28 cellular contexts compared by ENCODE assay signal in the genomic region with DNA sequence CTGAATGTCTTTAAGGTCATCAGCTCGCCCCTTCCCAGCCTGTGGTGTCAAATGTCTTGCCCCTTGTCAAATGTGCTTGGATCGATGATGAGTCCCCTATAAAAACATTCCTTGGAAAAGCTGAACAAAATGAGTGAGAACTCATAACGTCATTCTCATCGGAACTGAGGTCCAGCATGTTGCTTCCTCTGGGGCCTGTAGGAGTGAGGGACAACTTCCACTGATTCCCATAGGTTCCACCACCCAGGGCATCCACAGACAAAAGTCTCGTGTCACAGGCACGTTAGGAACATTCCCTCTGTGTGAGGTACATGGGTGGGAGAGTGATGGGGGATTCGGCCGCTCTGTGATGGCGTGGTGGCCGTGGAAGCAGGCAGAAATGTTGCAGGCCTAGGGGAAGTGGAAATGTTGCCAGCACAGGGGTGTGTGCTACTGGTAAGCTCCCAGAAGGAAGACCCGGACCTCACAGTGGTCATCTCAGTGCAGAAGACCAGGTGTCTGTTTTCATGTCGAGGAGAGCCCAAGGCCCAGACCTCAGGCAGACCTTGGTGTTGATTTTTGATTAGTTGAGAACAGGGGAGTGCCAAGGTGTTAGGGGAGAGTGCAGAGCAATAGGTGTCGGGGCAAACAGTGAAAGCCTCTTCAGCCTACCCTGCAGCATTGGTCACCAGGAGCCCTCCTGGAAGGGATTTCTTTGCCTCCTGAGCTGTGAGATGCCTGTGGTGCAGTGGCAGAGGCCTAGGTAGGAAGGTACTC.
DNase-seq lines count a peak whose midpoint lies in the region; TF ChIP-seq lines count a peak whose summit lies in the region.
"Had no signal": no experiment of that assay in that cellular context is flagged by ENCODE, and none has a peak within 500 bp of the region (broad histone marks: within the 10 kb centered on the region; RNA-seq: fewer than 3 reads in every experiment).

No MANE protein-coding gene starts in this region.

- peak; percentile 7 to 34 for DNase-seq in lower leg skin (ENCODE audit: low spot score in 2 of 2)
- no peak for DNase-seq in activated CD4-positive, alpha-beta T cell treated with anti-CD3 and anti-CD28 coated beads, Interleukin-2, amount 50 U/mL, for 1 hour
- no peak for DNase-seq in HCEC 1CT
- no peak for DNase-seq in stimulated activated CD4-positive, alpha-beta T cell treated with anti-CD3 and anti-CD28 coated beads, Interleukin-4, amount 100 ng/mL, for 24 hours
- DNase-seq: activated CD4-positive, alpha-beta T cell treated with anti-CD3 and anti-CD28 coated beads, Interleukin-2, amount 50 U/mL, for 48 hours; activated naive CD4-positive, alpha-beta T cell treated with anti-CD3 and anti-CD28 coated beads, Interleukin-2, amount 10 ng/mL, durations not matched to agents 7 days and 5 days; amygdala; brain microvascular endothelial cell; COR-L47; effector CD8-positive, alpha-beta T cell; erythroblast; left ventricle myocardium superior; MG63; midbrain; NCI-H1105 treated with DMSO at 0.1 percent for 48 hours; NCI-H1930; NCI-H526; NK-92 treated with Interleukin-12 subunit alpha and Interleukin-12 subunit beta, amount 100 ng/mL, for 24 hours; SK-N-SH; stimulated activated CD4-positive, alpha-beta T cell treated with anti-CD3 and anti-CD28 coated beads, Interleukin-2, amount 100 ng/mL, for 24 hours had no signal

- intact Hi-C loops in lower leg skin (cut with DNase I; ENCODE audit: low total_unique reads), result no loop called here

- H3K9me3 ChIP-seq in BLaER1 treated with 17β-estradiol and CSF1 and Interleukin-3, amounts not matched to agents 10 nM and 100 nM (replicated peaks in 1 of 11), result peaks cover 97 to 99% (median 98%) of the 10 kb centered on the region in 11 experiments
- H3K9me3 ChIP-seq in duodenal mucosa (ENCODE audit: control insufficient read depth in 1 of 2, low read length in 2 of 2) (peaks cover 91 to 99% of the 10 kb centered on the region in 2 donors), skeletal muscle tissue (ENCODE audit: control insufficient read depth in 3 of 3, low read length in 3 of 3) (peaks cover 78 to 82% (median 79%) of the 10 kb centered on the region in 3 donors)
- H3K9me3 ChIP-seq: MG63 had no signal

- H3K4me3 ChIP-seq in BLaER1 treated with 17β-estradiol and CSF1 and Interleukin-3, amounts not matched to agents 10 nM and 100 nM, result peak overlapping the region; percentile 11 to 51 (median 30); a peak in 14 of 20 replicates
- H3K4me3 ChIP-seq in duodenal mucosa (ENCODE audit: low read depth in 1 of 2, low read length in 2 of 2) (peak overlapping the region; percentile 37 to 51), lower leg skin (ENCODE audit: low read depth, poor library complexity, severe bottlenecking) (no peak overlapping the region), skeletal muscle tissue (ENCODE audit: low read length in 3 of 3) (peak overlapping the region; percentile 3 to 58 (median 46))
- H3K4me3 ChIP-seq: HAP-1, MG63, stomach, tibial nerve had no signal

- no peaks in the 10 kb centered on the region for H3K4me1 ChIP-seq in BLaER1 treated with 17β-estradiol and CSF1 and Interleukin-3, amounts not matched to agents 10 nM and 100 nM
- no peaks in the 10 kb centered on the region for H3K4me1 ChIP-seq in duodenal mucosa (ENCODE audit: control insufficient read depth in 1 of 2, insufficient read depth in 2 of 2, low read length in 2 of 2)
- no peaks in the 10 kb centered on the region for H3K4me1 ChIP-seq in skeletal muscle tissue (ENCODE audit: control insufficient read depth in 3 of 3, insufficient read depth in 3 of 3, low read length in 3 of 3)
- H3K4me1 ChIP-seq: HAP-1, stomach, tibial nerve had no signal

- no peak overlapping the region for H3K27ac ChIP-seq in BLaER1 treated with 17β-estradiol and CSF1 and Interleukin-3, amounts not matched to agents 10 nM and 100 nM
- H3K27ac ChIP-seq in duodenal mucosa (ENCODE audit: low read depth, low read length), result no peak overlapping the region
- no peak overlapping the region for H3K27ac ChIP-seq in skeletal muscle tissue (ENCODE audit: low read depth, low read length)
- H3K27ac ChIP-seq: brain microvascular endothelial cell, C4-2B, KMS-11, stomach, tibial nerve had no signal

- H3K9ac ChIP-seq in BLaER1 treated with 17β-estradiol and CSF1 and Interleukin-3, amounts not matched to agents 10 nM and 100 nM, result no peak overlapping the region
- H3K9ac ChIP-seq in duodenal mucosa (ENCODE audit: low read depth in 1 of 2, low read length in 2 of 2) (no peak overlapping the region), skeletal muscle tissue (ENCODE audit: low read depth in 1 of 3, low read length in 3 of 3) (no peak overlapping the region)
- H3K9ac ChIP-seq: KMS-11, SK-N-SH had no signal

- no peaks in the 10 kb centered on the region for H4K20me1 ChIP-seq in BLaER1 treated with 17β-estradiol and CSF1 and Interleukin-3, amounts not matched to agents 10 nM and 100 nM

- no peaks in the 10 kb centered on the region for H3K27me3 ChIP-seq in BLaER1 treated with 17β-estradiol and CSF1 and Interleukin-3, amounts not matched to agents 10 nM and 100 nM
- H3K27me3 ChIP-seq in duodenal mucosa (ENCODE audit: control insufficient read depth in 1 of 2, insufficient read depth in 2 of 2, low read length in 2 of 2) (no peaks in the 10 kb centered on the region), skeletal muscle tissue (ENCODE audit: control insufficient read depth in 3 of 3, insufficient read depth in 3 of 3, low read length in 3 of 3) (no peaks in the 10 kb centered on the region)
- H3K27me3 ChIP-seq: brain microvascular endothelial cell, MG63, stomach, tibial nerve had no signal

- WGBS in lower leg skin, 2 donors, result 80 to 85% methylated on average over 13 of the region's 13 CpGs

- TF ChIP-seq POLR2A in lower leg skin (IDR thresholded peaks at IDR 0.05), result no peak

- TF ChIP-seq CTCF in lower leg skin (IDR thresholded peaks at IDR 0.05), result no peak

- H3K36me3 ChIP-seq in BLaER1 treated with 17β-estradiol and CSF1 and Interleukin-3, amounts not matched to agents 10 nM and 100 nM, result peaks cover 94 to 97% (median 96%) of the 10 kb centered on the region in 11 experiments
- H3K36me3 ChIP-seq in duodenal mucosa (ENCODE audit: control insufficient read depth in 1 of 2, insufficient read depth in 2 of 2, low read length in 2 of 2) (peaks cover 54 to 65% of the 10 kb centered on the region in 2 donors), skeletal muscle tissue (ENCODE audit: control insufficient read depth in 3 of 3, insufficient read depth in 3 of 3, low read length in 3 of 3) (peaks cover 76 to 88% (median 82%) of the 10 kb centered on the region in 3 donors)
- H3K36me3 ChIP-seq: HAP-1, MG63 had no signal

- no peak overlapping the region for H3K4me2 ChIP-seq in BLaER1 treated with 17β-estradiol and CSF1 and Interleukin-3, amounts not matched to agents 10 nM and 100 nM
- H3K4me2 ChIP-seq: KMS-11, SK-N-SH had no signal

Comparison
In these comparisons a context has a peak if more than half of its experiments do, and no peak if none do; other contexts are left out.
1. DNase-seq: peak in lower leg skin (2 of 2); none in activated CD4-positive, alpha-beta T cell treated with anti-CD3 and anti-CD28 coated beads, Interleukin-2, amount 50 U/mL, for 1 hour (single experiment), HCEC 1CT (single experiment) and stimulated activated CD4-positive, alpha-beta T cell treated with anti-CD3 and anti-CD28 coated beads, Interleukin-4, amount 100 ng/mL, for 24 hours (single experiment).